ENCODE assay signal across 2 cellular contexts in the genomic region with DNA sequence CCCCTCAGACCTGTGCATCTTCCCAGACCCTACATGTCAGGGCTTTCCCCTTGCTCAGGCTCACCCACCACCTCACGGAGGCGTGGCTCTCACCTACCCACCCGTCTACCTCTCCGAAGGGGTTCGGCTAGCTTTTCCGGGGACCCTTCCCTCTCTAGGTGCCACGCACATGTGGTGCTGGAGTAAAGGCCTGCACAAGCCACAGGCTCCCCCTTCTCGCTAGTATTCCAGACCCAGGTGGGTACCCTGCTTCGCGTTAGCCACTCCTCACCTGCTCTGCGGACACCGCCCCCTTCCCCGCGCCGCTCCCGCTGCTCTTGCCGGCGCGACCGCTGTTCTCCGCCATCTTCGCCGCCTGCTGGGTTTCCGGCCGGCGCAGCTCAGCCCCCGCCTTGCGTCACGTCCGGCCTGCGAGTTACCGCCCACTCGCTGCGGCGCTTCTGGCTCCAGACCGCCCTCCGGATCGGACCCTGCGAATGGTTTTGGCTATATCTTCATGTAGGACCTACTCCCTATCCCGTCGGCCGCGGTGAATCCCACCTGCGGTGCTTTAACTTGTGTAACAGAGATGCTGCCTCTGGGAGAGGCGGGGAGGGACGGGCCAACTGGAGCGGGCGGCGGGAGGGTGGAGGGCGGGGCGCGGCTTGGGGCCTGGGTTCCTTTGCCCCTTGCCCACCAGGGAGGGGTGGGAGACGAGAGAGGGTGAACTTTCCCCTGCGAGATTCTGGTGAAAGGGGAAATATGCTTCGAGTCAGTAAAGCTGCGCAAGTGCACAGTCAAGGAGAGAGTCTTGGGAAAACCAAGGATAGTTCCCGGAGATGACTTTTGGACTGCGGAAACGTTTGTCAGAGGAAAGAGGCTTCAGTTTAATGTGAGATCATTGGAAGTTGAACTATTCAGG.
TF ChIP-seq lines count a peak whose summit lies in the region.

A gene with protein sequence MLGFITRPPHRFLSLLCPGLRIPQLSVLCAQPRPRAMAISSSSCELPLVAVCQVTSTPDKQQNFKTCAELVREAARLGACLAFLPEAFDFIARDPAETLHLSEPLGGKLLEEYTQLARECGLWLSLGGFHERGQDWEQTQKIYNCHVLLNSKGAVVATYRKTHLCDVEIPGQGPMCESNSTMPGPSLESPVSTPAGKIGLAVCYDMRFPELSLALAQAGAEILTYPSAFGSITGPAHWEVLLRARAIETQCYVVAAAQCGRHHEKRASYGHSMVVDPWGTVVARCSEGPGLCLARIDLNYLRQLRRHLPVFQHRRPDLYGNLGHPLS (plus strand): TSS at position 425 of the 901 bp plus-strand sequence. CDS start 72 bp downstream, at position 497.
Gene PFDN2 (minus strand): TSS at position 357 of the 901 bp plus-strand sequence. CDS start 11 bp downstream, at position 346.

TF ChIP-seq in IMR-90, 13 proteins besides CTCF, POLR2A, EP300 and RAD21:
- TF ChIP-seq FOS (IDR thresholded peaks at IDR 0.05; ENCODE audit: low read depth, low read length), result no peak
- no peak for TF ChIP-seq SMC3 (IDR thresholded peaks at IDR 0.05; ENCODE audit: low read depth, low read length)
- TF ChIP-seq RCOR1 (IDR thresholded peaks at IDR 0.05; ENCODE audit: insufficient replicate concordance, low read length), result no peak
- TF ChIP-seq CEBPB (IDR thresholded peaks at IDR 0.05; ENCODE audit: low read depth, low read length), result peak; percentile 71
- no peak for TF ChIP-seq BHLHE40 (IDR thresholded peaks at IDR 0.05; ENCODE audit: low read depth, low read length)
- TF ChIP-seq MXI1 (IDR thresholded peaks at IDR 0.05; ENCODE audit: borderline replicate concordance, low read depth, low read length), result peak; percentile 78; the same call in 1 of the 2 replicates
- TF ChIP-seq MAFK (IDR thresholded peaks at IDR 0.05; ENCODE audit: low read depth, low read length), result no peak
- peak; percentile 86; the same call in 1 of the 2 replicates for TF ChIP-seq MAZ (IDR thresholded peaks at IDR 0.05; ENCODE audit: borderline replicate concordance, low read depth, low read length)
- no peak for TF ChIP-seq RFX5 (IDR thresholded peaks at IDR 0.05; ENCODE audit: low read depth, low read length)

TF ChIP-seq in PFSK-1, 5 proteins besides CTCF, POLR2A, EP300 and RAD21:
- peak; percentile 77; the same call in 1 of the 2 replicates for TF ChIP-seq SIN3A (IDR thresholded peaks at IDR 0.05; ENCODE audit: borderline replicate concordance, insufficient read depth, low read length)
- TF ChIP-seq, protein P1, sequence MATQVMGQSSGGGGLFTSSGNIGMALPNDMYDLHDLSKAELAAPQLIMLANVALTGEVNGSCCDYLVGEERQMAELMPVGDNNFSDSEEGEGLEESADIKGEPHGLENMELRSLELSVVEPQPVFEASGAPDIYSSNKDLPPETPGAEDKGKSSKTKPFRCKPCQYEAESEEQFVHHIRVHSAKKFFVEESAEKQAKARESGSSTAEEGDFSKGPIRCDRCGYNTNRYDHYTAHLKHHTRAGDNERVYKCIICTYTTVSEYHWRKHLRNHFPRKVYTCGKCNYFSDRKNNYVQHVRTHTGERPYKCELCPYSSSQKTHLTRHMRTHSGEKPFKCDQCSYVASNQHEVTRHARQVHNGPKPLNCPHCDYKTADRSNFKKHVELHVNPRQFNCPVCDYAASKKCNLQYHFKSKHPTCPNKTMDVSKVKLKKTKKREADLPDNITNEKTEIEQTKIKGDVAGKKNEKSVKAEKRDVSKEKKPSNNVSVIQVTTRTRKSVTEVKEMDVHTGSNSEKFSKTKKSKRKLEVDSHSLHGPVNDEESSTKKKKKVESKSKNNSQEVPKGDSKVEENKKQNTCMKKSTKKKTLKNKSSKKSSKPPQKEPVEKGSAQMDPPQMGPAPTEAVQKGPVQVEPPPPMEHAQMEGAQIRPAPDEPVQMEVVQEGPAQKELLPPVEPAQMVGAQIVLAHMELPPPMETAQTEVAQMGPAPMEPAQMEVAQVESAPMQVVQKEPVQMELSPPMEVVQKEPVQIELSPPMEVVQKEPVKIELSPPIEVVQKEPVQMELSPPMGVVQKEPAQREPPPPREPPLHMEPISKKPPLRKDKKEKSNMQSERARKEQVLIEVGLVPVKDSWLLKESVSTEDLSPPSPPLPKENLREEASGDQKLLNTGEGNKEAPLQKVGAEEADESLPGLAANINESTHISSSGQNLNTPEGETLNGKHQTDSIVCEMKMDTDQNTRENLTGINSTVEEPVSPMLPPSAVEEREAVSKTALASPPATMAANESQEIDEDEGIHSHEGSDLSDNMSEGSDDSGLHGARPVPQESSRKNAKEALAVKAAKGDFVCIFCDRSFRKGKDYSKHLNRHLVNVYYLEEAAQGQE (IDR thresholded peaks at IDR 0.05; ENCODE audit: insufficient read depth in 1 of 2, low read depth in 2 of 2, low read length in 2 of 2), result peak; percentile 24 to 60; a peak in 3 of 4 replicates
- TF ChIP-seq TAF1 (IDR thresholded peaks at IDR 0.05; ENCODE audit: borderline replicate concordance, insufficient read depth, low read length), result peak; percentile 98
- TF ChIP-seq FOXP2 (optimal IDR thresholded peaks at IDR 0.05; ENCODE audit: borderline replicate concordance, extremely low read depth, extremely low read length, insufficient read depth), result peak; percentile 97
- TF ChIP-seq POLR2AphosphoS5 (IDR thresholded peaks at IDR 0.05; ENCODE audit: low read depth, low read length), result peak; percentile 95
